ENCODE assay signal across 9 cellular contexts in the genomic region with DNA sequence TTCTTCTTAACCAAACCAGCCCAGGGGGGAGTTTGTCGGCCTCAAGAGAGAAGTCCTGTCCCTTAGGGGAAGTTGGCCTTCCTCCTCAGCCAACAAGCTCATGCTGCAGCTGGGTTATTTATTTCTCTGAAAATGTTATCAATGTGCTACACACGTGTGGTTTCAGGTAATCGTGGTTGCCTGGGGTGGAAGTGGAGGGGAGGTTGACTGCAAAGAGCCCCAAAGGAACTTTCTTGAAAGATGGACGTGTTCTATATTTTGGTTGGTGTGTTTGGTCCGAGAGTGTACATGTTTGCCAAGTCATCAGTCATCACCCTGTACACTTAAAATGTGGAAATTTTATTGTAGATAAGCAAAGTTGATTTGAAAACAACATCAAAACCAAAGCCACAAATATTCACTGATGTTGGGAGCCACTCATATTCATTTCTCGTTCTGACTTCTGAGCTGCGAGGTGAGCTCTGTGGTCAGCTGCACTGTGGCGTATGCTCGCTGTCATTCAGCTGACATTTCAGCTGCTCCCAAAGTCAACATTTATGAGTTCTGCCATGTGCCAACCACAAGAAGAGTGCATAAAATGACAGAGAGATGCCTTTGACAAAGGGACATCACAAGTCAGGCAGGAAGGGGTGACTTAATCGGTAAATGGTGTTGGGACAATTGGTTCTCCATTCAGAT. TPM values are rescaled to one million over a fixed set of nuclear protein-coding genes. Genes with fewer than 3 reads are reported as not detected.
DNase-seq lines count a peak whose midpoint lies in the region; ATAC-seq and TF ChIP-seq lines count a peak whose summit lies in the region.
"Had no signal": no experiment of that assay in that cellular context is flagged by ENCODE, and none has a peak within 500 bp of the region (broad histone marks: within the 10 kb centered on the region; RNA-seq: fewer than 3 reads in every experiment).

No MANE protein-coding gene starts in this region.

- peaks cover 11% of the 10 kb centered on the region for H3F3A ChIP-seq in PC-9 (ENCODE audit: insufficient read depth, low read depth)

- intact Hi-C loops in Right ventricle myocardium inferior (cut with DNase I): loop anchor here (2.0 kb wide), 2 partner anchors 25 to 47 kb away; no protein-coding TSS in a partner anchor
- intact Hi-C loops in PC-9 (cut with micrococcal nuclease; ENCODE audit: unreplicated experiment): loop anchor here (2.0 kb wide), 1 partner anchor 21 kb away; no protein-coding TSS in a partner anchor

- H3K4me1 Mint-ChIP-seq in osteocyte (ENCODE audit: unreplicated experiment): no peaks in the 10 kb centered on the region
- no peaks in the 10 kb centered on the region for H3K4me1 Mint-ChIP-seq in endothelial cell (ENCODE audit: unreplicated experiment)

- H3K4me3 Mint-ChIP-seq in osteocyte (ENCODE audit: unreplicated experiment): no peak overlapping the region
- H3K4me3 Mint-ChIP-seq in endothelial cell (ENCODE audit: unreplicated experiment): no peak overlapping the region

- DNase-seq in GM10266 (ENCODE audit: extremely low spot score) (peak; percentile 50), osteocyte (ENCODE audit: extremely low spot score, unreplicated experiment) (peak; percentile 48), Right ventricle myocardium inferior (ENCODE audit: missing footprints) (no peak), endothelial cell (ENCODE audit: low spot score) (no peak), PC-9 (no peak)
- DNase-seq in activated T-cell treated with anti-CD3 and anti-CD28 coated beads, Interleukin-2, amount 50 U/mL, for 1 hour: peak; percentile 36

- peak; percentile 57 for ATAC-seq in GM21367 (IDR thresholded peaks at IDR 0.05; ENCODE audit: unreplicated experiment)
- ATAC-seq in HG03571 (IDR thresholded peaks at IDR 0.05; ENCODE audit: unreplicated experiment): peak; percentile 66
- no peak for ATAC-seq in Right ventricle myocardium inferior

- H3K9me2 ChIP-seq in PC-9 (ENCODE audit: insufficient read depth): no peaks in the 10 kb centered on the region

- no peaks in the 10 kb centered on the region for H3K79me2 ChIP-seq in PC-9 (ENCODE audit: low read depth)

- H3K9me3 Mint-ChIP-seq in osteocyte (ENCODE audit: unreplicated experiment) (peaks cover 15% of the 10 kb centered on the region), endothelial cell (ENCODE audit: unreplicated experiment) (no peaks in the 10 kb centered on the region)

- peaks cover 2% of the 10 kb centered on the region for H3K36me3 Mint-ChIP-seq in osteocyte (ENCODE audit: unreplicated experiment)
- no peaks in the 10 kb centered on the region for H3K36me3 Mint-ChIP-seq in endothelial cell (ENCODE audit: low read depth, unreplicated experiment)

- POLR2A ChIA-PET in PC-9 (lab: Charles Lee; ENCODE audit: unreplicated experiment): no interaction called here

- H3K36me3 ChIP-seq in PC-9 (ENCODE audit: low read depth): no peaks in the 10 kb centered on the region

- H3K9me3 ChIP-seq in PC-9 (ENCODE audit: insufficient read depth, low read depth): no peaks in the 10 kb centered on the region

- no peak overlapping the region for H2AFZ ChIP-seq in PC-9

- no peaks in the 10 kb centered on the region for H3K27me3 ChIP-seq in PC-9 (ENCODE audit: insufficient read depth, low read depth)

- H3K4me3 ChIP-seq in PC-9: no peak overlapping the region

- H3K27ac Mint-ChIP-seq in osteocyte (ENCODE audit: unreplicated experiment) (no peak overlapping the region), endothelial cell (ENCODE audit: unreplicated experiment) (no peak overlapping the region)

- no peak overlapping the region for H3K4me2 ChIP-seq in PC-9

- CTCF ChIA-PET in PC-9 (lab: Charles Lee): interaction anchor here (1.1 to 1.6 kb wide), 2 partner anchors 45 to 47 kb away, joined by 3 to 4 read pairs; no protein-coding TSS in a partner anchor

- TF ChIP-seq CTCF in GM10266 (IDR thresholded peaks at IDR 0.05; ENCODE audit: control insufficient read depth, insufficient read depth, low read depth, missing control alignments): no peak
- TF ChIP-seq CTCF in osteocyte (IDR thresholded peaks at IDR 0.05): no peak
- TF ChIP-seq CTCF in endothelial cell (IDR thresholded peaks at IDR 0.05; ENCODE audit: unreplicated experiment): no peak
- no peak for TF ChIP-seq CTCF in PC-9 (conservative IDR thresholded peaks at IDR 0.05)

- peaks cover 13% of the 10 kb centered on the region for H3K4me1 ChIP-seq in PC-9 (replicated peaks; ENCODE audit: insufficient read depth)

- H3K27me3 Mint-ChIP-seq in osteocyte (ENCODE audit: unreplicated experiment): peaks cover 35% of the 10 kb centered on the region
- H3K27me3 Mint-ChIP-seq in endothelial cell (ENCODE audit: unreplicated experiment): peaks cover 3% of the 10 kb centered on the region

- no peaks in the 10 kb centered on the region for H4K20me1 ChIP-seq in PC-9 (ENCODE audit: insufficient read depth)

- no TSS peak for BruUV-seq in PC-9 (replicated peaks; lab: Mats Ljungman, UMichigan)

- no peak overlapping the region for H3K27ac ChIP-seq in PC-9

RNA-seq across cellular contexts. Expression of a gene that starts 26.5 kb away (rescaled TPM):
- total RNA-seq in osteocyte (4.6 and 4.8 TPM in 2 replicates), Right ventricle myocardium inferior (23.1 TPM), endothelial cell (ENCODE audit: unreplicated experiment) (2.7 TPM), PC-9 (2021) (105 and 131 TPM in 2 replicates)

RNA-seq across cellular contexts. Expression of a gene that starts 59.5 kb away (rescaled TPM):
- total RNA-seq in osteocyte (not detected in 2 replicates), Right ventricle myocardium inferior (0.32 TPM), endothelial cell (ENCODE audit: unreplicated experiment) (0.28 TPM), PC-9 (2021) (not detected in 2 replicates)
- total RNA-seq: dermis microvascular lymphatic vessel endothelial cell had no signal

Comparison
In these comparisons a context has a peak if more than half of its experiments do, and no peak if none do; other contexts are left out.
1. DNase-seq: peak in GM10266 (single experiment), activated T-cell treated with anti-CD3 and anti-CD28 coated beads, Interleukin-2, amount 50 U/mL, for 1 hour (single experiment) and osteocyte (single experiment); none in Right ventricle myocardium inferior (single experiment), endothelial cell (single experiment) and PC-9 (0 of 2).